ENCODE assay signal across 17 cellular contexts in genomic region chr18:45243347-45244095, GRCh38.
"Had no signal": no experiment of that assay in that cellular context is flagged by ENCODE, and none has a peak within 500 bp of the region (broad histone marks: within the 10 kb centered on the region; RNA-seq: fewer than 3 reads in every experiment).

No MANE protein-coding gene starts in this region.

- H3K4me3 ChIP-seq: adrenal gland, heart left ventricle, right lobe of liver, suprapubic skin had no signal

- H3K9me3 ChIP-seq: adrenal gland, heart left ventricle, right lobe of liver, suprapubic skin had no signal

- H3K27ac ChIP-seq: adrenal gland, brain microvascular endothelial cell, suprapubic skin had no signal

- DNase-seq: activated naive CD4-positive, alpha-beta T cell treated with anti-CD3 and anti-CD28 coated beads, Interleukin-2, amount 50 U/mL, for 16 hours; activated T-cell treated with anti-CD3 and anti-CD28 coated beads, Interleukin-2, amount 50 U/mL, for 1 hour; adrenal gland; brain microvascular endothelial cell; cerebellar nuclear complex; endodermal cell; erythroblast; foreskin melanocyte; heart left ventricle; left ventricle myocardium superior; posterior cingulate gyrus; right lobe of liver; stimulated activated CD4-positive, alpha-beta T cell treated with anti-CD3 and anti-CD28 coated beads, Interleukin-2, amount 100 ng/mL, for 24 hours; stimulated activated naive CD4-positive, alpha-beta T cell; T-helper 2 cell had no signal

- H3K27me3 ChIP-seq: adrenal gland, brain microvascular endothelial cell, heart left ventricle, right lobe of liver, suprapubic skin had no signal

- H3K36me3 ChIP-seq: adrenal gland, brain microvascular endothelial cell, heart left ventricle, right lobe of liver, suprapubic skin had no signal

- ATAC-seq: activated CD4-positive, CD25-positive, alpha-beta regulatory T cell treated with anti-CD3 and anti-CD28 coated beads, Interleukin-2, amount 50 U/mL, for 24 hours; heart left ventricle; left ventricle myocardium superior had no signal
